ENCODE assay signal across 17 cellular contexts in genomic region chr9:134967547-134967930, GRCh38. TPM values are rescaled to one million over a fixed set of nuclear protein-coding genes. Genes with fewer than 3 reads are reported as not detected.
DNase-seq lines count a peak whose midpoint lies in the region; ATAC-seq and TF ChIP-seq lines count a peak whose summit lies in the region.
"Had no signal": no experiment of that assay in that cellular context is flagged by ENCODE, and none has a peak within 500 bp of the region (broad histone marks: within the 10 kb centered on the region; RNA-seq: fewer than 3 reads in every experiment).

No MANE protein-coding gene starts in this region.

- no peak for ATAC-seq in WTC11
- ATAC-seq: A549; naive thymus-derived CD8-positive, alpha-beta T cell had no signal

- H3K56ac ChIP-seq in mesendoderm (ENCODE audit: low read length), result no peak overlapping the region

- no peak overlapping the region for H2AK5ac ChIP-seq in mesendoderm (ENCODE audit: low read length)

- H2BK120ac ChIP-seq in mesendoderm (ENCODE audit: low read depth, low read length), result no peak overlapping the region

- H3K4me3 Mint-ChIP-seq in WTC11, result peak overlapping the region; percentile 24; the same call in 1 of the 2 replicates
- H3K4me3 Mint-ChIP-seq: activated naive CD4-positive, alpha-beta T cell treated with anti-CD3 and anti-CD28 coated beads for 36 hours; CD8-positive, alpha-beta memory T cell; naive thymus-derived CD8-positive, alpha-beta T cell had no signal

- peaks cover 14% of the 10 kb centered on the region for H3K4me1 Mint-ChIP-seq in WTC11
- H3K4me1 Mint-ChIP-seq: CD8-positive, alpha-beta memory T cell; naive thymus-derived CD8-positive, alpha-beta T cell had no signal

- H3K27ac ChIP-seq in mesendoderm (ENCODE audit: low read depth, low read length), result no peak overlapping the region
- H3K27ac ChIP-seq: A549, brain microvascular endothelial cell, PC-9, transverse colon had no signal

- no peaks in the 10 kb centered on the region for H3K36me3 Mint-ChIP-seq in WTC11
- H3K36me3 Mint-ChIP-seq: CD8-positive, alpha-beta memory T cell; naive thymus-derived CD8-positive, alpha-beta T cell had no signal

- no peak overlapping the region for H3K18ac ChIP-seq in mesendoderm (ENCODE audit: low read length)

- no peak overlapping the region for H3K4me3 ChIP-seq in mesendoderm (ENCODE audit: low read length)
- H3K4me3 ChIP-seq in skeletal muscle satellite cell (ENCODE audit: low read length), result no peak overlapping the region
- H3K4me3 ChIP-seq: A549, MG63, PC-9, transverse colon had no signal

- no peak for TF ChIP-seq CTCF in WTC11 (IDR thresholded peaks at IDR 0.05)

- H3K36me3 ChIP-seq in mesendoderm (ENCODE audit: control insufficient read depth, insufficient read depth, low read length) (no peaks in the 10 kb centered on the region), skeletal muscle satellite cell (ENCODE audit: insufficient read depth, low read length) (no peaks in the 10 kb centered on the region)
- H3K36me3 ChIP-seq: brain microvascular endothelial cell, MG63, transverse colon had no signal

- no peak overlapping the region for H4K8ac ChIP-seq in mesendoderm (ENCODE audit: low read depth, low read length)

- H3K9ac ChIP-seq in mesendoderm (ENCODE audit: low read length) (no peak overlapping the region), skeletal muscle satellite cell (ENCODE audit: low read depth, low read length) (no peak overlapping the region)

- H3K4me1 ChIP-seq in mesendoderm (ENCODE audit: control insufficient read depth, low read depth, low read length), result no peaks in the 10 kb centered on the region
- peaks cover 9% of the 10 kb centered on the region for H3K4me1 ChIP-seq in skeletal muscle satellite cell (ENCODE audit: control insufficient read depth, insufficient read depth, low read length)
- H3K4me1 ChIP-seq: A549, transverse colon had no signal

- H3K4me2 ChIP-seq in mesendoderm (ENCODE audit: low read length), result no peak overlapping the region
- H3K4me2 ChIP-seq in skeletal muscle satellite cell (ENCODE audit: low read length), result peak overlapping the region; percentile 7
- H3K4me2 ChIP-seq: A549, PC-9 had no signal

- H3K9me3 Mint-ChIP-seq in WTC11, result peaks cover 6% of the 10 kb centered on the region; the same call in 1 of the 2 replicates
- H3K9me3 Mint-ChIP-seq: activated naive CD4-positive, alpha-beta T cell treated with anti-CD3 and anti-CD28 coated beads for 36 hours; CD8-positive, alpha-beta memory T cell; naive thymus-derived CD8-positive, alpha-beta T cell had no signal

- H3K4ac ChIP-seq in mesendoderm (ENCODE audit: low read depth, low read length), result no peak overlapping the region

- H3K27ac Mint-ChIP-seq in WTC11, result no peak overlapping the region
- H3K27ac Mint-ChIP-seq: activated naive CD4-positive, alpha-beta T cell treated with anti-CD3 and anti-CD28 coated beads for 36 hours; CD8-positive, alpha-beta memory T cell; naive thymus-derived CD8-positive, alpha-beta T cell had no signal

- no peak overlapping the region for H4K5ac ChIP-seq in mesendoderm (ENCODE audit: low read length)

- no peaks in the 10 kb centered on the region for H3K79me1 ChIP-seq in mesendoderm (ENCODE audit: low read length)

- peaks cover 9% of the 10 kb centered on the region for H3K27me3 Mint-ChIP-seq in WTC11 (ENCODE audit: low read depth)

- DNase-seq in NCI-H2227 (lab: John Stamatoyannopoulos, UW; ENCODE audit: unreplicated experiment), result peak; percentile 3
- DNase-seq in NCI-H2227 treated with DMSO at 0.1 percent for 48 hours (lab: John Stamatoyannopoulos, UW), result no peak
- DNase-seq in WTC11 (ENCODE audit: low spot score), result no peak
- no peak for DNase-seq in mesendoderm
- no peak for DNase-seq in NCI-H2196 (lab: John Stamatoyannopoulos, UW; ENCODE audit: unreplicated experiment)
- DNase-seq in GM19240 (ENCODE audit: insufficient read length, low spot score), result no peak
- DNase-seq in NCI-H2081 (lab: John Stamatoyannopoulos, UW), result no peak
- DNase-seq: activated naive CD4-positive, alpha-beta T cell treated with anti-CD3 and anti-CD28 coated beads for 36 hours; CD8-positive, alpha-beta memory T cell; MG63; NCI-H187 treated with DMSO at 0.1 percent for 48 hours; PC-9; transverse colon had no signal

- CTCF ChIA-PET in WTC11 (lab: Charles Lee), result interaction anchor here (0.9 to 1.8 kb wide), 4 partner anchors 15 to 189 kb away, joined by 3 to 8 read pairs (median 4); no protein-coding TSS in a partner anchor

- peak overlapping the region; percentile 36 for H3K23ac ChIP-seq in mesendoderm (ENCODE audit: low read length)

- no peaks in the 10 kb centered on the region for H3K9me3 ChIP-seq in skeletal muscle satellite cell (replicated peaks; ENCODE audit: low read length)
- H3K9me3 ChIP-seq: A549, MG63, transverse colon had no signal

- no peaks in the 10 kb centered on the region for H3K79me2 ChIP-seq in mesendoderm (ENCODE audit: control insufficient read depth, insufficient read depth, low read length)

- no peak overlapping the region for H2BK15ac ChIP-seq in mesendoderm (replicated peaks; ENCODE audit: low read depth)

- no peaks in the 10 kb centered on the region for H3K27me3 ChIP-seq in mesendoderm (ENCODE audit: insufficient read depth, low read length, poor library complexity)
- peaks cover 18% of the 10 kb centered on the region for H3K27me3 ChIP-seq in skeletal muscle satellite cell (ENCODE audit: control insufficient read depth, insufficient read depth, low read length)
- H3K27me3 ChIP-seq: brain microvascular endothelial cell had no signal

- no CpG with 5 or more reads among the region's 13 CpGs for WGBS in mesendoderm (ENCODE audit: extremely low coverage, insufficient coverage, low lambda C conversion rate)

- H2BK5ac ChIP-seq in mesendoderm (ENCODE audit: low read length), result no peak overlapping the region

- POLR2A ChIA-PET in WTC11 (lab: Charles Lee), result no interaction called here

TF ChIP-seq in WTC11, 78 proteins besides CTCF, POLR2A, EP300 and RAD21 (continues in another document):
- no peak for TF ChIP-seq SMAD3 (CRISPR knock-in tag; IDR thresholded peaks at IDR 0.05; ENCODE audit: borderline replicate concordance)
- no peak for TF ChIP-seq E2F4 (CRISPR knock-in tag; IDR thresholded peaks at IDR 0.05; ENCODE audit: borderline replicate concordance, low read depth)
- TF ChIP-seq, protein P1, sequence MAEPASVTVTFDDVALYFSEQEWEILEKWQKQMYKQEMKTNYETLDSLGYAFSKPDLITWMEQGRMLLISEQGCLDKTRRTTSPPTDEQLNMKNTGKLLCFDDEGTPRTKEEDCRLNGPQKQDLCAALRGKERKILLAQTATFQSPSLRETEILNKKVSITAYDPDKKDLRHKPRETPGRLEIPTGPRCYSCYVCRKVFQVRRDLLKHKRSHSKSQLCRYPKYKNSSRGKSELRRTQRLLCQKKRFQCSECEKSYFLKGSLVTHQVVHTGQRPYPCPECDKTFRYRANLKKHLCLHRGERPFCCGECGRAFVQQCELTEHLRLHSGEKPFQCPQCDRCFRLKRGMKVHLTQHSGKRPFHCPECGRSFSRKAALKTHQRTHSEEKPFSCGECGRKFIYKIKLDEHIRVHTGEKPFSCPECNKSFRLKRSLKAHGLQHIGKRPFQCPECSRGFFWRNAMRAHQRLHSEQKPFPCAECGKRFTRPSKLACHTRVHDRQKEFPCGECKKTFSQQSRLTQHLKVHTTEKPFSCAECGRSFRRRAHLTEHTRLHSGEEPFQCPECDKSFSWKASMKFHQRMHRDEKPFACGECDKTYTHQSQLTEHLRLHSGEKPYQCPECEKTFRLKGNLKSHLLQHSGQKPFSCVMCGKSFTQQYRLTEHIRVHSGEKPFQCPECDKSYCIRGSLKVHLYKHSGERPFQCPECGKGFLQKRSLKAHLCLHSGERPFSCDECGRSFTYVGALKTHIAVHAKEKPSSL (CRISPR knock-in tag; conservative IDR thresholded peaks at IDR 0.05), result no peak
- TF ChIP-seq PREB (CRISPR knock-in tag; IDR thresholded peaks at IDR 0.05; ENCODE audit: borderline replicate concordance), result no peak
- TF ChIP-seq ZNF219 (CRISPR knock-in tag; IDR thresholded peaks at IDR 0.05; ENCODE audit: borderline replicate concordance), result no peak

RNA-seq across cellular contexts. Expression of gene FCN1, which starts 49.8 kb away (rescaled TPM):
- total RNA-seq in WTC11 (2021), result 0.09 TPM in 1 of 3 replicates, not detected in the others
- polyA plus RNA-seq in mesendoderm (2013, experiment 1 of 2), result not detected
- not detected for polyA plus RNA-seq in mesendoderm (2013, experiment 2 of 2)
- not detected in 2 replicates for total RNA-seq in skeletal muscle satellite cell (2012; rRNA removed)
- total RNA-seq: activated naive CD4-positive, alpha-beta T cell treated with anti-CD3 and anti-CD28 coated beads for 36 hours; PC-9 had no signal
- polyA plus RNA-seq: A549; CD8-positive, alpha-beta memory T cell had no signal
